Comparison of ENCODE assay signal across 8 cellular contexts in the genomic region with DNA sequence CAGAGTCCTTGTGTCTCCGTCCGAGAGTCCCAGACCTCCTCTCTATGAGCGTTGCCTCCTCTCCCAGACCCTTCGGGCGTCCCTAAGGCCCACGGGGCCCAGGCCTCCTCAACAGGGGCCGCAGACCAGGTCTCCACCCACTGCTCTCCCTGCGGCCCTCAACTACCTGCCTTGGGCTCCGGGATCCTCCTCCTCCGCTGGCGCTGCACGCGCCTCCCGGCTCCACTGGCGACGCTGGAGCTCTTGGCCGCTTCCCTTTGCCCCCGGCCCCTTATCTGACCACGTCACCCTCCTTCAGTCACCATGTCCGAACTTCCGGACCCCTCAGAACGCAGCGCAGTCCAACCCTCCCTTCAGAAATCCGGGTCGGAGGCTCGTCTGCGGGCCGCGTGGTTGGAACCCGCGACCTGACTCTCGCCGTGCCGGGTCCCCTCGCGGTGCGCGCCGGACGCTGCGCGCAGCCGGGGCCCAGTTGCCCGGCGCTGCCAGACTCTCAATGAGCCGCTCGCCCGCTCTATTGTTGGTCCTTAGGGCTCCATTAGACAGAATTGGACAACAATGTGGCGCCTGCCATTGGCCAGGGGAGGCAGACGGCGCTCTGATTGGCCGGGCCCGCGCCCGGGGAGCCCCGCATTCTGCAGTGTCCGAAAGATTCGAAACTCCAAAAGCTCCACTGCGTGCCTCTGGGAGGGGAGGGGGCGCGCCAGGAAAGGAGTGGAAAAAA. TPM values are rescaled to one million over a fixed set of nuclear protein-coding genes. Genes with fewer than 3 reads are reported as not detected.
DNase-seq lines count a peak whose midpoint lies in the region; TF ChIP-seq lines count a peak whose summit lies in the region.

A gene (minus strand): TSS at position 498 of the 724 bp plus-strand sequence. CDS start 1,907 bp downstream, outside the sequence.

- TF ChIP-seq EP300 in neural cell (conservative IDR thresholded peaks at IDR 0.05; ENCODE audit: poor library complexity, severe bottlenecking): no peak

- no peak for TF ChIP-seq RAD21 in neural cell (conservative IDR thresholded peaks at IDR 0.05)

- H3K9me3 ChIP-seq in neural cell (ENCODE audit: low read length) (peaks cover under 1% of the 10 kb centered on the region), Karpas-422 (ENCODE audit: low read length) (no peaks in the 10 kb centered on the region; the same call in 1 of the 2 replicates)

- no peaks in the 10 kb centered on the region for H4K20me1 ChIP-seq in neural cell (ENCODE audit: insufficient read depth)
- no peaks in the 10 kb centered on the region for H4K20me1 ChIP-seq in Karpas-422 (ENCODE audit: insufficient read depth, low read depth, low read length)

- H3K4me2 ChIP-seq in neural cell (ENCODE audit: low read length): no peak within 1 kb of the TSS
- H3K4me2 ChIP-seq in Karpas-422 (ENCODE audit: low read depth, low read length, poor library complexity, severe bottlenecking): no peak within 1 kb of the TSS

- DNase-seq in AG20443 (ENCODE audit: low spot score) (peak; percentile 70), H7 (peak; percentile 96), NOMO-1 treated with dmso at 0.1 percent for 144 hours (lab: John Stamatoyannopoulos, UW; ENCODE audit: unreplicated experiment) (peak; percentile 21), epithelial cell of proximal tubule (ENCODE audit: low read depth) (no peak), GOT3 (lab: John Stamatoyannopoulos, UW) (no peak), kidney glomerular epithelial cell (lab: John Stamatoyannopoulos, UW) (no peak), Karpas-422 (no peak)

- H3K79me2 ChIP-seq in neural cell (replicated peaks; ENCODE audit: insufficient read depth, low read length) (no peaks in the 10 kb centered on the region), Karpas-422 (ENCODE audit: low read length) (no peaks in the 10 kb centered on the region)

- H3K4me1 ChIP-seq in Karpas-422 (ENCODE audit: low read length): no peaks in the 10 kb centered on the region

- H3K4me3 ChIP-seq in H7 (ENCODE audit: insufficient read depth, low read depth, low read length) (peak within 1 kb of the TSS; percentile 40), epithelial cell of proximal tubule (ENCODE audit: low read depth, low read length) (peak within 1 kb of the TSS; percentile 2), neural cell (ENCODE audit: low read length) (peak within 1 kb of the TSS; percentile 27), Karpas-422 (ENCODE audit: low read length) (no peak within 1 kb of the TSS)

- TF ChIP-seq CTCF in epithelial cell of proximal tubule (conservative IDR thresholded peaks at IDR 0.05; ENCODE audit: low read depth, low read length): no peak
- TF ChIP-seq CTCF in neural cell (IDR thresholded peaks at IDR 0.05; ENCODE audit: poor library complexity, severe bottlenecking): no peak

- H3K36me3 ChIP-seq in H7 (replicated peaks; ENCODE audit: control insufficient read depth, insufficient read depth, low read length) (no peaks in the 10 kb centered on the region), neural cell (ENCODE audit: insufficient read depth, low read length) (no peaks in the 10 kb centered on the region), Karpas-422 (ENCODE audit: insufficient read depth, low read length) (no peaks in the 10 kb centered on the region)

- H3K9me2 ChIP-seq in neural cell (ENCODE audit: insufficient read depth, low read length): no peaks in the 10 kb centered on the region
- H3K9me2 ChIP-seq in Karpas-422 (replicated peaks; ENCODE audit: insufficient read depth, low read length): no peaks in the 10 kb centered on the region

- H3K27ac ChIP-seq in neural cell (ENCODE audit: low read length): no peak within 1 kb of the TSS
- H3K27ac ChIP-seq in Karpas-422 (ENCODE audit: low read length): no peak within 1 kb of the TSS

- H3K9ac ChIP-seq in neural cell (ENCODE audit: low read length) (no peak within 1 kb of the TSS), Karpas-422 (ENCODE audit: low read length) (no peak within 1 kb of the TSS)

- no peak within 1 kb of the TSS for H2AFZ ChIP-seq in neural cell (ENCODE audit: low read depth, low read length)
- H2AFZ ChIP-seq in Karpas-422 (ENCODE audit: low read length): no peak within 1 kb of the TSS

- H3F3A ChIP-seq in neural cell (ENCODE audit: insufficient read depth, low read length, poor library complexity, severe bottlenecking): no peaks in the 10 kb centered on the region

- H3K27me3 ChIP-seq in H7 (ENCODE audit: control insufficient read depth, insufficient read depth, low read length): peaks cover 100% of the 10 kb centered on the region
- peaks cover 98% of the 10 kb centered on the region for H3K27me3 ChIP-seq in neural cell (ENCODE audit: insufficient read depth, low read depth, low read length)
- no peaks in the 10 kb centered on the region for H3K27me3 ChIP-seq in Karpas-422 (ENCODE audit: low read length)

TF ChIP-seq in neural cell, 6 proteins besides CTCF, POLR2A, EP300 and RAD21:
- TF ChIP-seq, protein P1, sequence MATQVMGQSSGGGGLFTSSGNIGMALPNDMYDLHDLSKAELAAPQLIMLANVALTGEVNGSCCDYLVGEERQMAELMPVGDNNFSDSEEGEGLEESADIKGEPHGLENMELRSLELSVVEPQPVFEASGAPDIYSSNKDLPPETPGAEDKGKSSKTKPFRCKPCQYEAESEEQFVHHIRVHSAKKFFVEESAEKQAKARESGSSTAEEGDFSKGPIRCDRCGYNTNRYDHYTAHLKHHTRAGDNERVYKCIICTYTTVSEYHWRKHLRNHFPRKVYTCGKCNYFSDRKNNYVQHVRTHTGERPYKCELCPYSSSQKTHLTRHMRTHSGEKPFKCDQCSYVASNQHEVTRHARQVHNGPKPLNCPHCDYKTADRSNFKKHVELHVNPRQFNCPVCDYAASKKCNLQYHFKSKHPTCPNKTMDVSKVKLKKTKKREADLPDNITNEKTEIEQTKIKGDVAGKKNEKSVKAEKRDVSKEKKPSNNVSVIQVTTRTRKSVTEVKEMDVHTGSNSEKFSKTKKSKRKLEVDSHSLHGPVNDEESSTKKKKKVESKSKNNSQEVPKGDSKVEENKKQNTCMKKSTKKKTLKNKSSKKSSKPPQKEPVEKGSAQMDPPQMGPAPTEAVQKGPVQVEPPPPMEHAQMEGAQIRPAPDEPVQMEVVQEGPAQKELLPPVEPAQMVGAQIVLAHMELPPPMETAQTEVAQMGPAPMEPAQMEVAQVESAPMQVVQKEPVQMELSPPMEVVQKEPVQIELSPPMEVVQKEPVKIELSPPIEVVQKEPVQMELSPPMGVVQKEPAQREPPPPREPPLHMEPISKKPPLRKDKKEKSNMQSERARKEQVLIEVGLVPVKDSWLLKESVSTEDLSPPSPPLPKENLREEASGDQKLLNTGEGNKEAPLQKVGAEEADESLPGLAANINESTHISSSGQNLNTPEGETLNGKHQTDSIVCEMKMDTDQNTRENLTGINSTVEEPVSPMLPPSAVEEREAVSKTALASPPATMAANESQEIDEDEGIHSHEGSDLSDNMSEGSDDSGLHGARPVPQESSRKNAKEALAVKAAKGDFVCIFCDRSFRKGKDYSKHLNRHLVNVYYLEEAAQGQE (IDR thresholded peaks at IDR 0.05; ENCODE audit: borderline replicate concordance): no peak
- peak; percentile 95 for TF ChIP-seq EZH2 (IDR thresholded peaks at IDR 0.05; ENCODE audit: borderline replicate concordance, insufficient read depth, low read length, poor library complexity, severe bottlenecking)

RNA-seq across cellular contexts. Expression of the gene that starts here (rescaled TPM):
- total RNA-seq in H7 (2014; rRNA removed; shearing (Covaris generic)): 0.10 TPM in 1 of 2 replicates, not detected in the other
- not detected in 2 replicates for total RNA-seq in epithelial cell of proximal tubule
- 0.22 and 0.36 TPM in 2 replicates for polyA plus RNA-seq in neural cell
- 0.35 TPM in 1 of 2 replicates, not detected in the other for polyA minus RNA-seq in neural cell
- total RNA-seq in Karpas-422 (2014; rRNA removed; shearing (Covaris generic); ENCODE audit: low replicate concordance): 0.04 TPM in 1 of 2 replicates, not detected in the other

Comparison
In these comparisons a context has a peak if more than half of its experiments do, and no peak if none do; other contexts are left out.
1. Peak in DNase-seq and H3K4me3 ChIP-seq in H7; RNA of the gene not detected or under 1 TPM.
2. DNase-seq: peak in AG20443 (single experiment) and NOMO-1 treated with dmso at 0.1 percent for 144 hours (single experiment); none in epithelial cell of proximal tubule (single experiment), GOT3 (single experiment), kidney glomerular epithelial cell (single experiment) and Karpas-422 (single experiment).